28 cellular contexts compared by ENCODE assay signal in the genomic region with DNA sequence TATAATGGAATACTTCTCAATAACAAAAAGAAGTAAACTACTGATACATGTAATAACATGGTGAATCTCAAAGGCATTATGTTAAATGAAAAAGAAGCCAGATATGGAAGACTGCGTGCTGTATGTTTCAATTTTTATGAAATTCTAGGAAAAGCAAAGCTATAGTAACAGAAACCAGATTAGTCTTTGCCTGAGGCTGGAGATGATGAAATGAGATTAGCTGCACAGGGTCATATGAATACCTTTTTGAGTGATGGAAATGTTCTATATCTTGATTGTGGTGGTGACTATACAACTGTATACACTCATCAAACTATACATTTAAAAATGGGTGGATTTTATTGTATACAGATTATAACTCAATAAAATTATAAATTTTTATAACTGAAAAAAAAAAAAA.
"Had no signal": no experiment of that assay in that cellular context is flagged by ENCODE, and none has a peak within 500 bp of the region (broad histone marks: within the 10 kb centered on the region; RNA-seq: fewer than 3 reads in every experiment).

No MANE protein-coding gene starts in this region.

- H3K27ac ChIP-seq: colonic mucosa, coronary artery, dorsolateral prefrontal cortex, epithelial cell of prostate, esophagus muscularis mucosa, esophagus squamous epithelium, foreskin keratinocyte, gastrocnemius medialis, gastroesophageal sphincter, heart left ventricle, heart right ventricle had no signal

- H3K27ac Mint-ChIP-seq: dendritic cell treated with granulocyte-macrophage colony-stimulating factor and Interleukin-4, amounts not matched to agents 40 ng/mL and 50 ng/mL, for 4 days; effector memory CD8-positive, alpha-beta T cell; endodermal cell had no signal

- H3K36me3 ChIP-seq: colonic mucosa, esophagus muscularis mucosa, esophagus squamous epithelium, gastrocnemius medialis, gastroesophageal sphincter, heart left ventricle, heart right ventricle had no signal

- H3K4me1 ChIP-seq: colonic mucosa, esophagus squamous epithelium, foreskin keratinocyte, gastrocnemius medialis, heart left ventricle had no signal

- H3K4me3 ChIP-seq: colonic mucosa, coronary artery, dorsolateral prefrontal cortex, esophagus muscularis mucosa, esophagus squamous epithelium, gastrocnemius medialis, gastroesophageal sphincter, heart left ventricle, heart right ventricle had no signal

- DNase-seq: colonic mucosa; cortex of kidney; dermis blood vessel endothelial cell; dorsolateral prefrontal cortex; effector CD4-positive, alpha-beta T cell; effector CD8-positive, alpha-beta T cell; effector memory CD4-positive, alpha-beta T cell; effector memory CD8-positive, alpha-beta T cell; endodermal cell; erythroblast; esophagus squamous epithelium; foreskin fibroblast; foreskin keratinocyte; foreskin melanocyte; gastrocnemius medialis; glutamatergic neuron; head of caudate nucleus; heart left ventricle; heart right ventricle had no signal

- FAIRE-seq: endometrium, endothelial cell of umbilical vein, frontal cortex had no signal

- H3K27me3 ChIP-seq: colonic mucosa, esophagus muscularis mucosa, esophagus squamous epithelium, foreskin keratinocyte, gastrocnemius medialis, gastroesophageal sphincter had no signal

- H3K4me3 Mint-ChIP-seq: dendritic cell treated with granulocyte-macrophage colony-stimulating factor and Interleukin-4, amounts not matched to agents 40 ng/mL and 50 ng/mL, for 4 days; effector memory CD8-positive, alpha-beta T cell; endodermal cell had no signal

- H3K9me3 ChIP-seq: colonic mucosa, esophagus muscularis mucosa, esophagus squamous epithelium, gastrocnemius medialis had no signal

- ATAC-seq: effector memory CD8-positive, alpha-beta T cell; esophagus mucosa; foreskin keratinocyte; gastrocnemius medialis; gastroesophageal sphincter; heart left ventricle; heart right ventricle had no signal
